Comparison of ENCODE assay signal across 1 cellular context in the genomic region with DNA sequence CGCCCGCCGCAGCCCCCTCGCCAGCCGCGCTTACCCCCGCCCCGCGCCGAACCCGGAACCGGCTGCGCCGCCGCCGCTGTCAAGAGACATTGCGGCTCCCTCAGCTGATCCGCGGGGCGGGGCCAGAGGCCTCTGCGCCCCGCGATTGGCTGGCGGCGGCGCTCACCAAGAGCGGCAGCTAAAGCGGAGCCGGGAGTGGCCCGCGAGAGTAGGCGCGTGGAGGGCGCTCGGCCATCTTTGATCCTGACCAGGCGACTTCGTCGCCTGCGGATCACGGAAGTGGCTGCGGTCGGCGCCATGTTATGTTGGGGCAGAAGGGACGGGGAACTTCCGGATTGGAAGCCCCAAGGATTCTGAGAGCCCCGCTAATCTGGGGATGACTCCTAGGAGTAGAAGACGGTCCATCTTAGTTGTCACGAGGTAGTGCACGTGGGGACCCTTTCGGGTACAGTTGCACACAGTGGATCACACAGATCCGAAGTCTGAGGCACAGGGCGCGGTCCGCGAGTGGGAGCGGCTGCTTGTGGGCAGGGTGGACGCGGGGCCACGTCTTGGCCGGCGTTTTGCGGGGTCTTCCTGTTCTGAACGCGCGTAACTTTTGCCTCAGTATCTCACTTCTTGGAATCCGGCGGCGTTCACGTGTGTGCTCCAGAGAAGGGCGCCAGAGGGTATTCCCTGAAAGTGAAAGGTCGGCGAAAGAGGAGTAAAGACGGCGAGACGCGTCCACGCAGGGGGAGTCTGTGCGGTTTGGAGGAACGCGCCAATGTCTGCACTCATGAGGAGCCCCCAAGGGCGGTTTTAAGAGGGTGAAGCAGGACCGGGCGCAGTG.
TF ChIP-seq lines count a peak whose summit lies in the region.

A gene with protein sequence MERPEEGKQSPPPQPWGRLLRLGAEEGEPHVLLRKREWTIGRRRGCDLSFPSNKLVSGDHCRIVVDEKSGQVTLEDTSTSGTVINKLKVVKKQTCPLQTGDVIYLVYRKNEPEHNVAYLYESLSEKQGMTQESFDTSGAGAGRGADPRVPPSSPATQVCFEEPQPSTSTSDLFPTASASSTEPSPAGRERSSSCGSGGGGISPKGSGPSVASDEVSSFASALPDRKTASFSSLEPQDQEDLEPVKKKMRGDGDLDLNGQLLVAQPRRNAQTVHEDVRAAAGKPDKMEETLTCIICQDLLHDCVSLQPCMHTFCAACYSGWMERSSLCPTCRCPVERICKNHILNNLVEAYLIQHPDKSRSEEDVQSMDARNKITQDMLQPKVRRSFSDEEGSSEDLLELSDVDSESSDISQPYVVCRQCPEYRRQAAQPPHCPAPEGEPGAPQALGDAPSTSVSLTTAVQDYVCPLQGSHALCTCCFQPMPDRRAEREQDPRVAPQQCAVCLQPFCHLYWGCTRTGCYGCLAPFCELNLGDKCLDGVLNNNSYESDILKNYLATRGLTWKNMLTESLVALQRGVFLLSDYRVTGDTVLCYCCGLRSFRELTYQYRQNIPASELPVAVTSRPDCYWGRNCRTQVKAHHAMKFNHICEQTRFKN (minus strand): TSS at position 93 of the 829 bp plus-strand sequence. CDS start 277 bp downstream, outside the sequence.

TF ChIP-seq in GM12878, 131 proteins besides CTCF, POLR2A, EP300 and RAD21 (continued from another document and continues in another):
- TF ChIP-seq, protein P1, sequence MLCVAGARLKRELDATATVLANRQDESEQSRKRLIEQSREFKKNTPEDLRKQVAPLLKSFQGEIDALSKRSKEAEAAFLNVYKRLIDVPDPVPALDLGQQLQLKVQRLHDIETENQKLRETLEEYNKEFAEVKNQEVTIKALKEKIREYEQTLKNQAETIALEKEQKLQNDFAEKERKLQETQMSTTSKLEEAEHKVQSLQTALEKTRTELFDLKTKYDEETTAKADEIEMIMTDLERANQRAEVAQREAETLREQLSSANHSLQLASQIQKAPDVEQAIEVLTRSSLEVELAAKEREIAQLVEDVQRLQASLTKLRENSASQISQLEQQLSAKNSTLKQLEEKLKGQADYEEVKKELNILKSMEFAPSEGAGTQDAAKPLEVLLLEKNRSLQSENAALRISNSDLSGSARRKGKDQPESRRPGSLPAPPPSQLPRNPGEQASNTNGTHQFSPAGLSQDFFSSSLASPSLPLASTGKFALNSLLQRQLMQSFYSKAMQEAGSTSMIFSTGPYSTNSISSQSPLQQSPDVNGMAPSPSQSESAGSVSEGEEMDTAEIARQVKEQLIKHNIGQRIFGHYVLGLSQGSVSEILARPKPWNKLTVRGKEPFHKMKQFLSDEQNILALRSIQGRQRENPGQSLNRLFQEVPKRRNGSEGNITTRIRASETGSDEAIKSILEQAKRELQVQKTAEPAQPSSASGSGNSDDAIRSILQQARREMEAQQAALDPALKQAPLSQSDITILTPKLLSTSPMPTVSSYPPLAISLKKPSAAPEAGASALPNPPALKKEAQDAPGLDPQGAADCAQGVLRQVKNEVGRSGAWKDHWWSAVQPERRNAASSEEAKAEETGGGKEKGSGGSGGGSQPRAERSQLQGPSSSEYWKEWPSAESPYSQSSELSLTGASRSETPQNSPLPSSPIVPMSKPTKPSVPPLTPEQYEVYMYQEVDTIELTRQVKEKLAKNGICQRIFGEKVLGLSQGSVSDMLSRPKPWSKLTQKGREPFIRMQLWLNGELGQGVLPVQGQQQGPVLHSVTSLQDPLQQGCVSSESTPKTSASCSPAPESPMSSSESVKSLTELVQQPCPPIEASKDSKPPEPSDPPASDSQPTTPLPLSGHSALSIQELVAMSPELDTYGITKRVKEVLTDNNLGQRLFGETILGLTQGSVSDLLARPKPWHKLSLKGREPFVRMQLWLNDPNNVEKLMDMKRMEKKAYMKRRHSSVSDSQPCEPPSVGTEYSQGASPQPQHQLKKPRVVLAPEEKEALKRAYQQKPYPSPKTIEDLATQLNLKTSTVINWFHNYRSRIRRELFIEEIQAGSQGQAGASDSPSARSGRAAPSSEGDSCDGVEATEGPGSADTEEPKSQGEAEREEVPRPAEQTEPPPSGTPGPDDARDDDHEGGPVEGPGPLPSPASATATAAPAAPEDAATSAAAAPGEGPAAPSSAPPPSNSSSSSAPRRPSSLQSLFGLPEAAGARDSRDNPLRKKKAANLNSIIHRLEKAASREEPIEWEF (IDR thresholded peaks at IDR 0.05; ENCODE audit: insufficient replicate concordance, low read depth, low read length) = no peak
- TF ChIP-seq, protein P2, sequence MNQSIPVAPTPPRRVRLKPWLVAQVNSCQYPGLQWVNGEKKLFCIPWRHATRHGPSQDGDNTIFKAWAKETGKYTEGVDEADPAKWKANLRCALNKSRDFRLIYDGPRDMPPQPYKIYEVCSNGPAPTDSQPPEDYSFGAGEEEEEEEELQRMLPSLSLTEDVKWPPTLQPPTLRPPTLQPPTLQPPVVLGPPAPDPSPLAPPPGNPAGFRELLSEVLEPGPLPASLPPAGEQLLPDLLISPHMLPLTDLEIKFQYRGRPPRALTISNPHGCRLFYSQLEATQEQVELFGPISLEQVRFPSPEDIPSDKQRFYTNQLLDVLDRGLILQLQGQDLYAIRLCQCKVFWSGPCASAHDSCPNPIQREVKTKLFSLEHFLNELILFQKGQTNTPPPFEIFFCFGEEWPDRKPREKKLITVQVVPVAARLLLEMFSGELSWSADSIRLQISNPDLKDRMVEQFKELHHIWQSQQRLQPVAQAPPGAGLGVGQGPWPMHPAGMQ (IDR thresholded peaks at IDR 0.05; ENCODE audit: borderline replicate concordance) = no peak
- TF ChIP-seq POLR2AphosphoS5 (IDR thresholded peaks at IDR 0.05; ENCODE audit: low read length) (peak; percentile 92), SPI1 (IDR thresholded peaks at IDR 0.05; ENCODE audit: borderline replicate concordance, insufficient read depth, low read depth, low read length) (no peak), ASH2L (IDR thresholded peaks at IDR 0.05; ENCODE audit: borderline replicate concordance, low read depth) (no peak), RB1 (IDR thresholded peaks at IDR 0.05; ENCODE audit: borderline replicate concordance) (no peak), RELA (IDR thresholded peaks at IDR 0.05; ENCODE audit: borderline replicate concordance, partially characterized antibody) (peak; percentile 51), SREBF1 (IDR thresholded peaks at IDR 0.05; ENCODE audit: low read length) (no peak; the same call in 1 of the 2 replicates), STAT1 (conservative IDR thresholded peaks at IDR 0.05) (0 out of 2 replicates have a peak, but pooled peaks have one; percentile 31), CBFB (IDR thresholded peaks at IDR 0.05; ENCODE audit: low read depth) (peak; percentile 72; the same call in 1 of the 2 replicates), CHD4 (IDR thresholded peaks at IDR 0.05) (no peak), CHD2 (IDR thresholded peaks at IDR 0.05; ENCODE audit: borderline replicate concordance, low read depth, low read length) (peak; percentile 95), EGR1 (IDR thresholded peaks at IDR 0.05; ENCODE audit: borderline replicate concordance in 1 of 2, low read depth in 2 of 2, low read length in 2 of 2) (0 out of 3 replicates have a peak, but pooled peaks of 1 of the 2 experiments have one; percentile 1), HDGF (IDR thresholded peaks at IDR 0.05) (peak; percentile 57; the same call in 1 of the 2 replicates), RUNX3 (IDR thresholded peaks at IDR 0.05; ENCODE audit: low read length) (peak; percentile 94), HCFC1 (IDR thresholded peaks at IDR 0.05; ENCODE audit: low read length) (peak; percentile 76), STAT3 (IDR thresholded peaks at IDR 0.05; ENCODE audit: low read depth, low read length) (no peak), SIX5 (IDR thresholded peaks at IDR 0.05; ENCODE audit: low read depth, low read length, severe bottlenecking) (peak; percentile 59), GABPA (IDR thresholded peaks at IDR 0.05; ENCODE audit: low read depth) (peak; percentile 83), TCF3 (IDR thresholded peaks at IDR 0.05; ENCODE audit: borderline replicate concordance, insufficient read depth, low read depth, low read length) (no peak), ZNF217 (IDR thresholded peaks at IDR 0.05) (no peak), FOXM1 (IDR thresholded peaks at IDR 0.05; ENCODE audit: low read depth, low read length) (no peak), YBX1 (IDR thresholded peaks at IDR 0.05) (no peak), ZNF207 (IDR thresholded peaks at IDR 0.05; ENCODE audit: borderline replicate concordance) (peak; percentile 81; the same call in 1 of the 2 replicates), NRF1 (conservative IDR thresholded peaks at IDR 0.05; ENCODE audit: low read depth, low read length) (no peak)
- TF ChIP-seq, protein P3, sequence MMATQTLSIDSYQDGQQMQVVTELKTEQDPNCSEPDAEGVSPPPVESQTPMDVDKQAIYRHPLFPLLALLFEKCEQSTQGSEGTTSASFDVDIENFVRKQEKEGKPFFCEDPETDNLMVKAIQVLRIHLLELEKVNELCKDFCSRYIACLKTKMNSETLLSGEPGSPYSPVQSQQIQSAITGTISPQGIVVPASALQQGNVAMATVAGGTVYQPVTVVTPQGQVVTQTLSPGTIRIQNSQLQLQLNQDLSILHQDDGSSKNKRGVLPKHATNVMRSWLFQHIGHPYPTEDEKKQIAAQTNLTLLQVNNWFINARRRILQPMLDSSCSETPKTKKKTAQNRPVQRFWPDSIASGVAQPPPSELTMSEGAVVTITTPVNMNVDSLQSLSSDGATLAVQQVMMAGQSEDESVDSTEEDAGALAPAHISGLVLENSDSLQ (IDR thresholded peaks at IDR 0.05) = peak; percentile 93
- TF ChIP-seq, protein P4, sequence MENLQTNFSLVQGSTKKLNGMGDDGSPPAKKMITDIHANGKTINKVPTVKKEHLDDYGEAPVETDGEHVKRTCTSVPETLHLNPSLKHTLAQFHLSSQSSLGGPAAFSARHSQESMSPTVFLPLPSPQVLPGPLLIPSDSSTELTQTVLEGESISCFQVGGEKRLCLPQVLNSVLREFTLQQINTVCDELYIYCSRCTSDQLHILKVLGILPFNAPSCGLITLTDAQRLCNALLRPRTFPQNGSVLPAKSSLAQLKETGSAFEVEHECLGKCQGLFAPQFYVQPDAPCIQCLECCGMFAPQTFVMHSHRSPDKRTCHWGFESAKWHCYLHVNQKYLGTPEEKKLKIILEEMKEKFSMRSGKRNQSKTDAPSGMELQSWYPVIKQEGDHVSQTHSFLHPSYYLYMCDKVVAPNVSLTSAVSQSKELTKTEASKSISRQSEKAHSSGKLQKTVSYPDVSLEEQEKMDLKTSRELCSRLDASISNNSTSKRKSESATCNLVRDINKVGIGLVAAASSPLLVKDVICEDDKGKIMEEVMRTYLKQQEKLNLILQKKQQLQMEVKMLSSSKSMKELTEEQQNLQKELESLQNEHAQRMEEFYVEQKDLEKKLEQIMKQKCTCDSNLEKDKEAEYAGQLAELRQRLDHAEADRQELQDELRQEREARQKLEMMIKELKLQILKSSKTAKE (IDR thresholded peaks at IDR 0.05; ENCODE audit: low read depth, poor library complexity, severe bottlenecking) = no peak
- TF ChIP-seq, protein P5, sequence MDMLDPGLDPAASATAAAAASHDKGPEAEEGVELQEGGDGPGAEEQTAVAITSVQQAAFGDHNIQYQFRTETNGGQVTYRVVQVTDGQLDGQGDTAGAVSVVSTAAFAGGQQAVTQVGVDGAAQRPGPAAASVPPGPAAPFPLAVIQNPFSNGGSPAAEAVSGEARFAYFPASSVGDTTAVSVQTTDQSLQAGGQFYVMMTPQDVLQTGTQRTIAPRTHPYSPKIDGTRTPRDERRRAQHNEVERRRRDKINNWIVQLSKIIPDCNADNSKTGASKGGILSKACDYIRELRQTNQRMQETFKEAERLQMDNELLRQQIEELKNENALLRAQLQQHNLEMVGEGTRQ (IDR thresholded peaks at IDR 0.05; ENCODE audit: borderline replicate concordance, low read depth, low read length) = no peak; the same call in 1 of the 2 replicates
- TF ChIP-seq, protein P6, sequence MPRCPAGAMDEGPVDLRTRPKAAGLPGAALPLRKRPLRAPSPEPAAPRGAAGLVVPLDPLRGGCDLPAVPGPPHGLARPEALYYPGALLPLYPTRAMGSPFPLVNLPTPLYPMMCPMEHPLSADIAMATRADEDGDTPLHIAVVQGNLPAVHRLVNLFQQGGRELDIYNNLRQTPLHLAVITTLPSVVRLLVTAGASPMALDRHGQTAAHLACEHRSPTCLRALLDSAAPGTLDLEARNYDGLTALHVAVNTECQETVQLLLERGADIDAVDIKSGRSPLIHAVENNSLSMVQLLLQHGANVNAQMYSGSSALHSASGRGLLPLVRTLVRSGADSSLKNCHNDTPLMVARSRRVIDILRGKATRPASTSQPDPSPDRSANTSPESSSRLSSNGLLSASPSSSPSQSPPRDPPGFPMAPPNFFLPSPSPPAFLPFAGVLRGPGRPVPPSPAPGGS (IDR thresholded peaks at IDR 0.05; ENCODE audit: borderline replicate concordance, insufficient read depth, low read depth, low read length, poor library complexity, severe bottlenecking) = no peak
- TF ChIP-seq, protein P7, sequence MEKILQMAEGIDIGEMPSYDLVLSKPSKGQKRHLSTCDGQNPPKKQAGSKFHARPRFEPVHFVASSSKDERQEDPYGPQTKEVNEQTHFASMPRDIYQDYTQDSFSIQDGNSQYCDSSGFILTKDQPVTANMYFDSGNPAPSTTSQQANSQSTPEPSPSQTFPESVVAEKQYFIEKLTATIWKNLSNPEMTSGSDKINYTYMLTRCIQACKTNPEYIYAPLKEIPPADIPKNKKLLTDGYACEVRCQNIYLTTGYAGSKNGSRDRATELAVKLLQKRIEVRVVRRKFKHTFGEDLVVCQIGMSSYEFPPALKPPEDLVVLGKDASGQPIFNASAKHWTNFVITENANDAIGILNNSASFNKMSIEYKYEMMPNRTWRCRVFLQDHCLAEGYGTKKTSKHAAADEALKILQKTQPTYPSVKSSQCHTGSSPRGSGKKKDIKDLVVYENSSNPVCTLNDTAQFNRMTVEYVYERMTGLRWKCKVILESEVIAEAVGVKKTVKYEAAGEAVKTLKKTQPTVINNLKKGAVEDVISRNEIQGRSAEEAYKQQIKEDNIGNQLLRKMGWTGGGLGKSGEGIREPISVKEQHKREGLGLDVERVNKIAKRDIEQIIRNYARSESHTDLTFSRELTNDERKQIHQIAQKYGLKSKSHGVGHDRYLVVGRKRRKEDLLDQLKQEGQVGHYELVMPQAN (conservative IDR thresholded peaks at IDR 0.05) = no peak; the same call in 1 of the 2 replicates
- TF ChIP-seq, protein P8, sequence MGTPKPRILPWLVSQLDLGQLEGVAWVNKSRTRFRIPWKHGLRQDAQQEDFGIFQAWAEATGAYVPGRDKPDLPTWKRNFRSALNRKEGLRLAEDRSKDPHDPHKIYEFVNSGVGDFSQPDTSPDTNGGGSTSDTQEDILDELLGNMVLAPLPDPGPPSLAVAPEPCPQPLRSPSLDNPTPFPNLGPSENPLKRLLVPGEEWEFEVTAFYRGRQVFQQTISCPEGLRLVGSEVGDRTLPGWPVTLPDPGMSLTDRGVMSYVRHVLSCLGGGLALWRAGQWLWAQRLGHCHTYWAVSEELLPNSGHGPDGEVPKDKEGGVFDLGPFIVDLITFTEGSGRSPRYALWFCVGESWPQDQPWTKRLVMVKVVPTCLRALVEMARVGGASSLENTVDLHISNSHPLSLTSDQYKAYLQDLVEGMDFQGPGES (IDR thresholded peaks at IDR 0.05) = no peak
